In genomic region chr12:51229116-51229515, GRCh38 we compare ENCODE assay signal across 26 cellular contexts.
"Had no signal": no experiment of that assay in that cellular context is flagged by ENCODE, and none has a peak within 500 bp of the region (broad histone marks: within the 10 kb centered on the region; RNA-seq: fewer than 3 reads in every experiment).

No MANE protein-coding gene starts in this region.

- DNase-seq: dermis blood vessel endothelial cell; dorsolateral prefrontal cortex; effector CD4-positive, alpha-beta T cell; effector memory CD4-positive, alpha-beta T cell; erythroblast; foreskin keratinocyte; heart left ventricle; hypothalamus; immature natural killer cell; islet precursor cell; kidney; kidney glomerular epithelial cell; left lung; left ventricle myocardium superior; lower lobe of right lung; mesenchymal stem cell; mucosa of descending colon; naive B cell had no signal

- H3K9me3 Mint-ChIP-seq: immature natural killer cell, mesothelial cell of epicardium, naive B cell had no signal

- H3K79me2 ChIP-seq: hepatocyte had no signal

- FAIRE-seq: colon, frontal cortex, kidney had no signal

- H3K4me3 Mint-ChIP-seq: immature natural killer cell, mesothelial cell of epicardium, naive B cell had no signal

- H3K27me3 ChIP-seq: dorsolateral prefrontal cortex, esophagus muscularis mucosa, foreskin keratinocyte, gastroesophageal sphincter, heart left ventricle, hepatocyte, left lung had no signal

- H3K4me1 ChIP-seq: esophagus muscularis mucosa, foreskin keratinocyte, gastroesophageal sphincter, heart left ventricle, left lung, lower lobe of right lung had no signal

- H2AFZ ChIP-seq: hepatocyte had no signal

- H3K4me2 ChIP-seq: hepatocyte had no signal

- H3K36me3 Mint-ChIP-seq: immature natural killer cell, naive B cell had no signal

- H3K4me3 ChIP-seq: coronary artery, dorsolateral prefrontal cortex, esophagus muscularis mucosa, gastroesophageal sphincter, heart left ventricle, hepatocyte, left lung, lower lobe of right lung, mucosa of descending colon had no signal

- H3K27me3 Mint-ChIP-seq: naive B cell had no signal

- H3K36me3 ChIP-seq: esophagus muscularis mucosa, heart left ventricle, left lung, lower lobe of right lung had no signal

- H3K27ac Mint-ChIP-seq: immature natural killer cell, mesothelial cell of epicardium, naive B cell had no signal

- H3K4me1 Mint-ChIP-seq: immature natural killer cell, mesothelial cell of epicardium, naive B cell had no signal

- ATAC-seq: foreskin keratinocyte, gastroesophageal sphincter, heart left ventricle, left lung, left ventricle myocardium superior, lower lobe of right lung, mucosa of descending colon had no signal

- H3K27ac ChIP-seq: coronary artery, dorsolateral prefrontal cortex, epithelial cell of prostate, esophagus muscularis mucosa, foreskin keratinocyte, gastroesophageal sphincter, heart left ventricle, hepatocyte, left lung, lower lobe of right lung had no signal

- H3K9me3 ChIP-seq: esophagus muscularis mucosa, gastroesophageal sphincter, heart left ventricle, left lung, lower lobe of right lung, mucosa of descending colon had no signal
